1 cellular context compared by ENCODE assay signal in the genomic region with DNA sequence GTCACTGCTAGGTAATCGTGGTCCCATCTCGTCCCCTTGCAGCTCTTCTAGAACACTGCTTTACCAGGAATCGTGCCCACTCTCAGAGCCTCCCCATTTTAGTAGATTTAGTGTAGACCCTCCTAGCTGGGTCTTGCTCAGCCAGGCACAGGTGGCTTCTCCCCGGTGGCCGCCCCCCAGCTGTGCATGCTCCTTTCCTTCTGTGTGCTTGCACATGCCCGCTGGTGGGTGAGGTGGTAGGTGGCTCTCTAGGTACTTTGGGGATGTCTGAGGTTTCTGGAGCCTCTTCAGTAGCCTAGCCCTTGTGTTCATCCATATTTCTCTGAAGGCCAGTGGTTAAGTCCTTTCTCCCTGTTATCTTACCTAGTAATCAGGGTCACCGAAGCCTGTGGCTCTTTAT.
TF ChIP-seq lines count a peak whose summit lies in the region.

No MANE protein-coding gene starts in this region.

TF ChIP-seq in H1, 55 proteins besides CTCF, POLR2A, EP300 and RAD21:
- no peak for TF ChIP-seq CHD7 (IDR thresholded peaks at IDR 0.05; ENCODE audit: insufficient replicate concordance, low read length)
- no peak for TF ChIP-seq GTF2F1 (IDR thresholded peaks at IDR 0.05; ENCODE audit: borderline replicate concordance, low read depth, low read length)
- no peak for TF ChIP-seq CHD2 (IDR thresholded peaks at IDR 0.05; ENCODE audit: low read length)
- no peak for TF ChIP-seq SP2 (IDR thresholded peaks at IDR 0.05; ENCODE audit: low read length)
- TF ChIP-seq CTBP2 (IDR thresholded peaks at IDR 0.05; ENCODE audit: borderline replicate concordance, insufficient read depth, insufficient read length, low read length) = no peak
- no peak for TF ChIP-seq SUZ12 (IDR thresholded peaks at IDR 0.05; ENCODE audit: low read length)
- no peak for TF ChIP-seq SIRT6 (IDR thresholded peaks at IDR 0.05; ENCODE audit: low read length)
- TF ChIP-seq RNF2 (IDR thresholded peaks at IDR 0.05; ENCODE audit: borderline replicate concordance, low read depth, low read length, missing control alignments, poor library complexity, severe bottlenecking) = no peak
- no peak for TF ChIP-seq POLR2AphosphoS5 (IDR thresholded peaks at IDR 0.05; ENCODE audit: low read depth, low read length)
- no peak for TF ChIP-seq SAP30 (IDR thresholded peaks at IDR 0.05; ENCODE audit: insufficient read depth, insufficient replicate concordance, low read length)
- no peak for TF ChIP-seq TCF12 (IDR thresholded peaks at IDR 0.05; ENCODE audit: low read depth, low read length)
- TF ChIP-seq NANOG (IDR thresholded peaks at IDR 0.05; ENCODE audit: insufficient read depth, low read depth, low read length, poor library complexity, severe bottlenecking) = no peak
- no peak for TF ChIP-seq CBX8 (IDR thresholded peaks at IDR 0.05; ENCODE audit: borderline replicate concordance, low read depth, low read length)
- no peak for TF ChIP-seq CREB1 (IDR thresholded peaks at IDR 0.05)
